ENCODE assay signal across 17 cellular contexts in genomic region chr5:32964246-32964645, GRCh38.
DNase-seq lines count a peak whose midpoint lies in the region; ATAC-seq and TF ChIP-seq lines count a peak whose summit lies in the region.
"Had no signal": no experiment of that assay in that cellular context is flagged by ENCODE, and none has a peak within 500 bp of the region (broad histone marks: within the 10 kb centered on the region; RNA-seq: fewer than 3 reads in every experiment).

No MANE protein-coding gene starts in this region.

- peaks cover 6% of the 10 kb centered on the region for H3K4me1 ChIP-seq in mesodermal cell (ENCODE audit: control insufficient read depth, insufficient read depth, low read length, poor library complexity, severe bottlenecking)
- H3K4me1 ChIP-seq: heart right ventricle, spleen, upper lobe of left lung had no signal

- no peaks in the 10 kb centered on the region for H3K36me3 ChIP-seq in mesodermal cell (ENCODE audit: control insufficient read depth, insufficient read depth, low read length)
- H3K36me3 ChIP-seq: heart right ventricle, spleen, upper lobe of left lung had no signal

- peak; percentile 69 for DNase-seq in AG10803 (ENCODE audit: low read depth)
- peak; percentile 81 for DNase-seq in OCI-M1 (lab: John Stamatoyannopoulos, UW)
- peak; percentile 39 for DNase-seq in epithelial cell of esophagus (ENCODE audit: low read depth)
- DNase-seq in sciatic nerve (ENCODE audit: low spot score), result no peak
- no peak for DNase-seq in NCI-H2171 treated with DMSO at 0.1 percent for 48 hours (lab: John Stamatoyannopoulos, UW)
- no peak for DNase-seq in Calu3
- no peak for DNase-seq in dedifferentiated amniotic fluid mesenchymal stem cell (ENCODE audit: extremely low spot score)
- DNase-seq: activated CD4-positive, alpha-beta memory T cell treated with anti-CD3 and anti-CD28 coated beads, Interleukin-2, amount 10 ng/mL, durations not matched to agents 7 days and 5 days; heart right ventricle; left cardiac atrium; NCI-H1417 treated with DMSO at 0.1 percent for 48 hours; NCI-H446 treated with DMSO at 0.1 percent for 48 hours; spleen; stimulated activated naive B cell treated with anti-CD40 and anti-IgM and Interleukin-4, amounts not matched to agents 10 μg/mL and 1 μg/mL and 100 μg/mL, for 72 hours; upper lobe of left lung had no signal

- 10 to 75% methylated on average over 1 of the region's 3 CpGs for WGBS in mesodermal cell (ENCODE audit: insufficient coverage in 2 of 2), 2 experiments

- H3K9me3 ChIP-seq in mesodermal cell (ENCODE audit: control insufficient read depth, low read length), result no peaks in the 10 kb centered on the region
- H3K9me3 ChIP-seq: heart right ventricle, spleen, upper lobe of left lung had no signal

- H3K4me1 Mint-ChIP-seq in Calu3 (ENCODE audit: low read depth, unreplicated experiment), result no peaks in the 10 kb centered on the region
- H3K4me1 Mint-ChIP-seq: activated CD4-positive, alpha-beta memory T cell treated with anti-CD3 and anti-CD28 coated beads, Interleukin-2, amount 10 ng/mL, durations not matched to agents 7 days and 5 days; stimulated activated naive B cell treated with anti-CD40 and anti-IgM and Interleukin-4, amounts not matched to agents 10 μg/mL and 1 μg/mL and 100 μg/mL, for 72 hours had no signal

- TF ChIP-seq CTCF in AG10803 (conservative IDR thresholded peaks at IDR 0.05; ENCODE audit: low read length), result no peak
- TF ChIP-seq CTCF in epithelial cell of esophagus (IDR thresholded peaks at IDR 0.05; ENCODE audit: insufficient read depth, low read depth, low read length, missing control alignments), result no peak
- no peak for TF ChIP-seq CTCF in Calu3 (IDR thresholded peaks at IDR 0.05; ENCODE audit: unreplicated experiment)

- no peak for ATAC-seq in sciatic nerve
- ATAC-seq: heart right ventricle; left cardiac atrium; stimulated activated naive B cell treated with anti-CD40 and anti-IgM and Interleukin-4, amounts not matched to agents 10 μg/mL and 1 μg/mL and 100 μg/mL, for 72 hours had no signal

- H3K27me3 Mint-ChIP-seq in Calu3 (ENCODE audit: unreplicated experiment), result no peaks in the 10 kb centered on the region
- H3K27me3 Mint-ChIP-seq: activated CD4-positive, alpha-beta memory T cell treated with anti-CD3 and anti-CD28 coated beads, Interleukin-2, amount 10 ng/mL, durations not matched to agents 7 days and 5 days; stimulated activated naive B cell treated with anti-CD40 and anti-IgM and Interleukin-4, amounts not matched to agents 10 μg/mL and 1 μg/mL and 100 μg/mL, for 72 hours had no signal

- H3K27ac ChIP-seq in mesodermal cell (ENCODE audit: low read depth, low read length, severe bottlenecking), result peak overlapping the region; percentile 36
- H3K27ac ChIP-seq: heart right ventricle, KMS-11, spleen, upper lobe of left lung had no signal

- H3K4me3 ChIP-seq in AG10803 (ENCODE audit: low read length) (no peak overlapping the region), epithelial cell of esophagus (ENCODE audit: low read length) (no peak overlapping the region), mesodermal cell (ENCODE audit: extremely low read depth, insufficient read depth, low read length, poor library complexity, severe bottlenecking) (no peak overlapping the region)
- H3K4me3 ChIP-seq: heart right ventricle, spleen, upper lobe of left lung had no signal

- CTCF ChIA-PET in Calu3 (lab: Charles Lee), result no interaction called here

- BruUV-seq in Calu3 (replicated peaks; lab: Mats Ljungman, UMichigan), result no TSS peak

- H3K36me3 Mint-ChIP-seq in Calu3 (ENCODE audit: insufficient read depth, unreplicated experiment), result no peaks in the 10 kb centered on the region
- H3K36me3 Mint-ChIP-seq: stimulated activated naive B cell treated with anti-CD40 and anti-IgM and Interleukin-4, amounts not matched to agents 10 μg/mL and 1 μg/mL and 100 μg/mL, for 72 hours had no signal

- H3K27ac Mint-ChIP-seq in Calu3 (ENCODE audit: unreplicated experiment), result no peak overlapping the region
- H3K27ac Mint-ChIP-seq: activated CD4-positive, alpha-beta memory T cell treated with anti-CD3 and anti-CD28 coated beads, Interleukin-2, amount 10 ng/mL, durations not matched to agents 7 days and 5 days; stimulated activated naive B cell treated with anti-CD40 and anti-IgM and Interleukin-4, amounts not matched to agents 10 μg/mL and 1 μg/mL and 100 μg/mL, for 72 hours had no signal

- intact Hi-C loops in sciatic nerve (cut with DNase I), result no loop called here
- intact Hi-C loops in Calu3 (cut with micrococcal nuclease; ENCODE audit: unreplicated experiment), result no loop called here

- H3K9me3 Mint-ChIP-seq in Calu3 (ENCODE audit: low read depth, unreplicated experiment), result no peaks in the 10 kb centered on the region

- no peak overlapping the region for H3K4me3 Mint-ChIP-seq in Calu3 (ENCODE audit: low read depth, unreplicated experiment)
- H3K4me3 Mint-ChIP-seq: activated CD4-positive, alpha-beta memory T cell treated with anti-CD3 and anti-CD28 coated beads, Interleukin-2, amount 10 ng/mL, durations not matched to agents 7 days and 5 days; stimulated activated naive B cell treated with anti-CD40 and anti-IgM and Interleukin-4, amounts not matched to agents 10 μg/mL and 1 μg/mL and 100 μg/mL, for 72 hours had no signal

Comparison
In these comparisons a context has a peak if more than half of its experiments do, and no peak if none do; other contexts are left out.
1. DNase-seq: peak in AG10803 (single experiment), OCI-M1 (single experiment) and epithelial cell of esophagus (single experiment); none in sciatic nerve (single experiment), NCI-H2171 treated with DMSO at 0.1 percent for 48 hours (single experiment), Calu3 (single experiment) and dedifferentiated amniotic fluid mesenchymal stem cell (single experiment).